Comparison of ENCODE assay signal across 24 cellular contexts in genomic region chr2:156423674-156424282, GRCh38. TPM values are rescaled to one million over a fixed set of nuclear protein-coding genes. Genes with fewer than 3 reads are reported as not detected.
DNase-seq lines count a peak whose midpoint lies in the region; ATAC-seq and TF ChIP-seq lines count a peak whose summit lies in the region.
"Had no signal": no experiment of that assay in that cellular context is flagged by ENCODE, and none has a peak within 500 bp of the region (broad histone marks: within the 10 kb centered on the region; RNA-seq: fewer than 3 reads in every experiment).

No MANE protein-coding gene starts in this region.

- H3K9me3 Mint-ChIP-seq in HFFc6, result peaks cover 7% of the 10 kb centered on the region; the same call in 1 of the 2 replicates
- H3K9me3 Mint-ChIP-seq: activated B cell treated with CpG ODN at 0.5 μM for 24 hours; activated CD4-positive, alpha-beta T cell treated with anti-CD3 and anti-CD28 coated beads, Interleukin-2, amount 10 ng/mL, durations not matched to agents 7 days and 5 days; CD4-positive, alpha-beta T cell had no signal

- H3K36me3 Mint-ChIP-seq in HFFc6 (ENCODE audit: low read depth), result no peaks in the 10 kb centered on the region
- H3K36me3 Mint-ChIP-seq: activated naive CD8-positive, alpha-beta T cell had no signal

- CTCF ChIA-PET in SK-N-SH (lab: Yijun Ruan, JAX), result no interaction called here

- TF ChIP-seq POLR2A in erythroblast (IDR thresholded peaks at IDR 0.05; ENCODE audit: low read length), result no peak

- no peaks in the 10 kb centered on the region for H3K79me1 ChIP-seq in mesendoderm (ENCODE audit: low read length)

- H2BK5ac ChIP-seq in mesendoderm (ENCODE audit: low read length), result no peak overlapping the region

- no peak overlapping the region for H2BK15ac ChIP-seq in mesendoderm (replicated peaks; ENCODE audit: low read depth)

- no peaks in the 10 kb centered on the region for H3K4me1 Mint-ChIP-seq in HFFc6 (ENCODE audit: low read depth)
- H3K4me1 Mint-ChIP-seq: activated B cell treated with CpG ODN at 0.5 μM for 24 hours; activated CD4-positive, alpha-beta T cell treated with anti-CD3 and anti-CD28 coated beads, Interleukin-2, amount 10 ng/mL, durations not matched to agents 7 days and 5 days had no signal

- H3K4me3 ChIP-seq in SK-N-SH (ENCODE audit: low read depth in 2 of 2, low read length in 1 of 2) (peak overlapping the region in 1 of 2 experiments; percentile 14; a peak in 2 of 4 replicates), mesendoderm (ENCODE audit: low read length) (no peak overlapping the region)
- H3K4me3 ChIP-seq: right atrium auricular region had no signal

- H3K27ac ChIP-seq in SK-N-SH (ENCODE audit: low read depth in 2 of 2, low read length in 1 of 2) (no peak overlapping the region), mesendoderm (ENCODE audit: low read depth, low read length) (no peak overlapping the region)
- H3K27ac ChIP-seq: right atrium auricular region had no signal

- no peak overlapping the region for H4K8ac ChIP-seq in mesendoderm (ENCODE audit: low read depth, low read length)

- no peak overlapping the region for H2AK5ac ChIP-seq in mesendoderm (ENCODE audit: low read length)

- H3K79me2 ChIP-seq in SK-N-SH (ENCODE audit: insufficient read depth), result no peaks in the 10 kb centered on the region
- H3K79me2 ChIP-seq in mesendoderm (ENCODE audit: control insufficient read depth, insufficient read depth, low read length), result no peaks in the 10 kb centered on the region

- H2BK120ac ChIP-seq in mesendoderm (ENCODE audit: low read depth, low read length), result peak overlapping the region; percentile 28

- H3K4me1 ChIP-seq in SK-N-SH (ENCODE audit: control insufficient read depth in 1 of 2, insufficient read depth in 2 of 2, low read depth in 1 of 2, low read length in 1 of 2) (no peaks in the 10 kb centered on the region), mesendoderm (ENCODE audit: control insufficient read depth, low read depth, low read length) (no peaks in the 10 kb centered on the region)
- H3K4me1 ChIP-seq: right atrium auricular region had no signal

- H3F3A ChIP-seq in SK-N-SH (replicated peaks; ENCODE audit: insufficient read depth), result no peaks in the 10 kb centered on the region

- H3K9me3 ChIP-seq in SK-N-SH, result no peaks in the 10 kb centered on the region
- H3K9me3 ChIP-seq: right atrium auricular region had no signal

- WGBS in SK-N-SH (ENCODE audit: low lambda C conversion rate), result 34% methylated on average over 8 of the region's 8 CpGs
- WGBS in mesendoderm (ENCODE audit: extremely low coverage, insufficient coverage, low lambda C conversion rate), result no CpG with 5 or more reads among the region's 8 CpGs

- H3K4ac ChIP-seq in mesendoderm (ENCODE audit: low read depth, low read length), result no peak overlapping the region

- H3K18ac ChIP-seq in mesendoderm (ENCODE audit: low read length), result no peak overlapping the region

- POLR2A ChIA-PET in SK-N-SH (lab: Yijun Ruan, JAX), result no interaction called here

- TF ChIP-seq RAD21 in SK-N-SH (IDR thresholded peaks at IDR 0.05; ENCODE audit: low read length), result no peak

- TF ChIP-seq CTCF in SK-N-SH (IDR thresholded peaks at IDR 0.05) (no peak), HFFc6 (IDR thresholded peaks at IDR 0.05) (no peak)

- DNase-seq in COR-L47 (lab: John Stamatoyannopoulos, UW) (peak; percentile 54), NCI-H146 (lab: John Stamatoyannopoulos, UW) (peak; percentile 94), SK-N-SH (no peak), mesendoderm (no peak), HFFc6 (no peak), erythroblast (lab: John Stamatoyannopoulos, UW) (no peak)
- DNase-seq: activated B cell treated with CpG ODN at 0.5 μM for 24 hours; activated CD4-positive, alpha-beta T cell treated with anti-CD3 and anti-CD28 coated beads, Interleukin-2, amount 10 ng/mL, durations not matched to agents 7 days and 5 days; activated effector memory CD4-positive, alpha-beta T cell treated with anti-CD3 and anti-CD28 coated beads, Interleukin-2, amount 50 U/mL, for 16 hours; activated T-cell treated with anti-CD3 and anti-CD28 coated beads, Interleukin-2, amount 50 U/mL, for 1 hour; anterior cingulate cortex; CD4-positive, alpha-beta T cell; DMS 273 treated with DMSO at 0.1 percent for 48 hours; hippocampal formation; mammary epithelial cell; MM.1S; NCI-H1694; NCI-H226; OCI-M1; stimulated activated CD4-positive, alpha-beta T cell treated with anti-CD3 and anti-CD28 coated beads, Interleukin-2, amount 100 ng/mL, for 24 hours; stimulated activated naive CD8-positive, alpha-beta T cell treated with anti-CD3 and anti-CD28 coated beads, Interleukin-15, Interleukin-2, amounts not matched to agents 100 U/mL and 50 U/mL, for 24 hours had no signal

- H3K27me3 Mint-ChIP-seq in HFFc6 (ENCODE audit: insufficient read depth), result peaks cover 8% of the 10 kb centered on the region
- H3K27me3 Mint-ChIP-seq: activated B cell treated with CpG ODN at 0.5 μM for 24 hours had no signal

- no peak overlapping the region for H3K23ac ChIP-seq in mesendoderm (ENCODE audit: low read length)

- no peak overlapping the region for H3K56ac ChIP-seq in mesendoderm (ENCODE audit: low read length)

- no peak overlapping the region for H4K5ac ChIP-seq in mesendoderm (ENCODE audit: low read length)

- H3K9me2 ChIP-seq in SK-N-SH, result no peaks in the 10 kb centered on the region

- H3K4me2 ChIP-seq in SK-N-SH (0 out of 2 replicates have a peak overlapping the region, but pooled peaks have one; percentile 24), mesendoderm (ENCODE audit: low read length) (no peak overlapping the region)

- no peak for TF ChIP-seq EP300 in SK-N-SH (IDR thresholded peaks at IDR 0.05; ENCODE audit: borderline replicate concordance in 1 of 2, low read depth in 1 of 2, low read length in 1 of 2)

- ATAC-seq in HG03025 (IDR thresholded peaks at IDR 0.05; ENCODE audit: low FRiP score, unreplicated experiment), result no peak
- ATAC-seq: stimulated activated naive CD8-positive, alpha-beta T cell treated with anti-CD3 and anti-CD28 coated beads, Interleukin-15, Interleukin-2, amounts not matched to agents 100 U/mL and 50 U/mL, for 24 hours had no signal

- H3K27me3 ChIP-seq in SK-N-SH (ENCODE audit: insufficient read depth), result no peaks in the 10 kb centered on the region
- no peaks in the 10 kb centered on the region for H3K27me3 ChIP-seq in mesendoderm (ENCODE audit: insufficient read depth, low read length, poor library complexity)
- H3K27me3 ChIP-seq: right atrium auricular region had no signal

- no peak overlapping the region for H3K27ac Mint-ChIP-seq in HFFc6
- H3K27ac Mint-ChIP-seq: activated B cell treated with CpG ODN at 0.5 μM for 24 hours; activated CD4-positive, alpha-beta T cell treated with anti-CD3 and anti-CD28 coated beads, Interleukin-2, amount 10 ng/mL, durations not matched to agents 7 days and 5 days; activated naive CD8-positive, alpha-beta T cell; CD4-positive, alpha-beta T cell had no signal

- H3K4me3 Mint-ChIP-seq in HFFc6, result no peak overlapping the region
- H3K4me3 Mint-ChIP-seq: activated B cell treated with CpG ODN at 0.5 μM for 24 hours; activated CD4-positive, alpha-beta T cell treated with anti-CD3 and anti-CD28 coated beads, Interleukin-2, amount 10 ng/mL, durations not matched to agents 7 days and 5 days; activated naive CD8-positive, alpha-beta T cell; CD4-positive, alpha-beta T cell had no signal

- no peak overlapping the region for H3K9ac ChIP-seq in SK-N-SH
- H3K9ac ChIP-seq in mesendoderm (ENCODE audit: low read length), result no peak overlapping the region

- H3K36me3 ChIP-seq in SK-N-SH (replicated peaks in 1 of 2; ENCODE audit: control insufficient read depth in 1 of 2, insufficient read depth in 2 of 2, low read length in 1 of 2) (no peaks in the 10 kb centered on the region), mesendoderm (ENCODE audit: control insufficient read depth, insufficient read depth, low read length) (no peaks in the 10 kb centered on the region)
- H3K36me3 ChIP-seq: right atrium auricular region had no signal

- peak overlapping the region; percentile 58; the same call in 1 of the 2 replicates for H2AFZ ChIP-seq in SK-N-SH (ENCODE audit: low read depth)

- no peaks in the 10 kb centered on the region for H4K20me1 ChIP-seq in SK-N-SH (ENCODE audit: insufficient read depth)

TF ChIP-seq in SK-N-SH, 30 proteins besides CTCF, POLR2A, EP300 and RAD21:
- no peak for TF ChIP-seq YY1 (IDR thresholded peaks at IDR 0.05; ENCODE audit: low read depth)

RNA-seq across cellular contexts. Expression of gene GPD2, which starts 12.4 kb away (rescaled TPM):
- 4.8 and 5.3 TPM in 2 replicates for polyA plus RNA-seq in SK-N-SH (2012; rRNA removed)
- polyA plus RNA-seq in SK-N-SH (2012; cell fraction: cytosol; rRNA removed), result 5.4 and 6.0 TPM in 2 replicates
- polyA plus RNA-seq in SK-N-SH (2012; cell fraction: nucleus; rRNA removed), result 3.0 and 5.8 TPM in 2 replicates
- 42.8 TPM for polyA plus RNA-seq in mesendoderm (2013, experiment 1 of 2)
- polyA plus RNA-seq in mesendoderm (2013, experiment 2 of 2), result 40.8 TPM
- 10 to 100 TPM; 44.4 to 69.8 (median 55.7) TPM for total RNA-seq in HFFc6 (2021; fragmentation: NEBNext Ultra II Directional; extraction: Animal tissue kit (Norgen Biotek cat#: 25700))

Comparison
In these comparisons a context has a peak if more than half of its experiments do, and no peak if none do; other contexts are left out.
1. DNase-seq: peak in COR-L47 (single experiment) and NCI-H146 (single experiment); none in SK-N-SH (single experiment), mesendoderm (single experiment), HFFc6 (single experiment) and erythroblast (0 of 2).